In genomic region chr7:65339257-65339656, GRCh38 we compare ENCODE assay signal across 33 cellular contexts.
"Had no signal": no experiment of that assay in that cellular context is flagged by ENCODE, and none has a peak within 500 bp of the region (broad histone marks: within the 10 kb centered on the region; RNA-seq: fewer than 3 reads in every experiment).

No MANE protein-coding gene starts in this region.

- DNase-seq: colonic mucosa; effector memory CD4-positive, alpha-beta T cell; erythroblast; esophagus squamous epithelium; foreskin melanocyte; glutamatergic neuron; heart right ventricle; hippocampal formation; islet precursor cell; kidney glomerular epithelial cell; left colon; left ventricle myocardium superior; mesenchymal stem cell; mucosa of descending colon; naive thymus-derived CD4-positive, alpha-beta T cell; stimulated activated CD4-positive, alpha-beta T cell treated with anti-CD3 and anti-CD28 coated beads, Interleukin-12 subunit alpha, Interleukin-12 subunit beta, amount 100 ng/mL, for 4 hours; stimulated activated CD4-positive, alpha-beta T cell treated with anti-CD3 and anti-CD28 coated beads, Interleukin-1b, Interleukin-23, amount 100 ng/mL, for 48 hours; stimulated activated CD4-positive, alpha-beta T cell treated with anti-CD3 and anti-CD28 coated beads, Interleukin-4, amount 100 ng/mL, for 1 hour; stimulated activated CD8-positive, alpha-beta memory T cell treated with anti-CD3 and anti-CD28 coated beads, Interleukin-4, amount 100 ng/mL, for 48 hours; stimulated activated naive CD4-positive, alpha-beta T cell treated with Interleukin-2 at 50 U/mL for 16 hours; stomach; thyroid gland; trophoblast cell had no signal

- H3K4me3 ChIP-seq: colonic mucosa, esophagus squamous epithelium, heart right ventricle, lung, mucosa of descending colon, neural progenitor cell, smooth muscle cell, stomach, thyroid gland, vagina had no signal

- H3K4me2 ChIP-seq: neural progenitor cell, smooth muscle cell had no signal

- H3K79me2 ChIP-seq: parathyroid adenoma had no signal

- H3K27me3 ChIP-seq: colonic mucosa, esophagus squamous epithelium, heart right ventricle, neural progenitor cell, stomach, thyroid gland, vagina had no signal

- H3K36me3 ChIP-seq: colonic mucosa, esophagus squamous epithelium, heart right ventricle, neural progenitor cell, stomach, thyroid gland, vagina had no signal

- H3K4me1 ChIP-seq: colonic mucosa, esophagus squamous epithelium, heart right ventricle, neural progenitor cell, parathyroid adenoma, stomach, thyroid gland, vagina had no signal

- H2AFZ ChIP-seq: neural progenitor cell, parathyroid adenoma had no signal

- H3K27ac ChIP-seq: colonic mucosa, esophagus squamous epithelium, heart right ventricle, neural progenitor cell, parathyroid adenoma, stomach, thyroid gland, vagina had no signal

- H3K27me3 Mint-ChIP-seq: dendritic cell treated with granulocyte-macrophage colony-stimulating factor and Interleukin-4, amounts not matched to agents 40 ng/mL and 50 ng/mL, for 4 days; progenitor cell of endocrine pancreas had no signal

- H3K9ac ChIP-seq: neural progenitor cell, parathyroid adenoma had no signal

- H3K4me3 Mint-ChIP-seq: dendritic cell treated with granulocyte-macrophage colony-stimulating factor and Interleukin-4, amounts not matched to agents 40 ng/mL and 50 ng/mL, for 4 days; mesothelial cell of epicardium; naive thymus-derived CD4-positive, alpha-beta T cell; nephron; neural progenitor cell had no signal

- H3K27ac Mint-ChIP-seq: dendritic cell treated with granulocyte-macrophage colony-stimulating factor and Interleukin-4, amounts not matched to agents 40 ng/mL and 50 ng/mL, for 4 days; mesothelial cell of epicardium; naive thymus-derived CD4-positive, alpha-beta T cell; neural progenitor cell; progenitor cell of endocrine pancreas had no signal

- H3K36me3 Mint-ChIP-seq: mesothelial cell of epicardium; naive thymus-derived CD4-positive, alpha-beta T cell had no signal

- ATAC-seq: heart right ventricle; left colon; left ventricle myocardium superior; mucosa of descending colon; naive thymus-derived CD4-positive, alpha-beta T cell; sciatic nerve had no signal

- H3K4me1 Mint-ChIP-seq: mesothelial cell of epicardium; naive thymus-derived CD4-positive, alpha-beta T cell; neural progenitor cell had no signal

- H3K9me3 ChIP-seq: colonic mucosa, esophagus squamous epithelium, mucosa of descending colon, stomach, thyroid gland, vagina had no signal

- H3K9me3 Mint-ChIP-seq: dendritic cell treated with granulocyte-macrophage colony-stimulating factor and Interleukin-4, amounts not matched to agents 40 ng/mL and 50 ng/mL, for 4 days; neural progenitor cell had no signal
